ENCODE assay signal across 9 cellular contexts in the genomic region with DNA sequence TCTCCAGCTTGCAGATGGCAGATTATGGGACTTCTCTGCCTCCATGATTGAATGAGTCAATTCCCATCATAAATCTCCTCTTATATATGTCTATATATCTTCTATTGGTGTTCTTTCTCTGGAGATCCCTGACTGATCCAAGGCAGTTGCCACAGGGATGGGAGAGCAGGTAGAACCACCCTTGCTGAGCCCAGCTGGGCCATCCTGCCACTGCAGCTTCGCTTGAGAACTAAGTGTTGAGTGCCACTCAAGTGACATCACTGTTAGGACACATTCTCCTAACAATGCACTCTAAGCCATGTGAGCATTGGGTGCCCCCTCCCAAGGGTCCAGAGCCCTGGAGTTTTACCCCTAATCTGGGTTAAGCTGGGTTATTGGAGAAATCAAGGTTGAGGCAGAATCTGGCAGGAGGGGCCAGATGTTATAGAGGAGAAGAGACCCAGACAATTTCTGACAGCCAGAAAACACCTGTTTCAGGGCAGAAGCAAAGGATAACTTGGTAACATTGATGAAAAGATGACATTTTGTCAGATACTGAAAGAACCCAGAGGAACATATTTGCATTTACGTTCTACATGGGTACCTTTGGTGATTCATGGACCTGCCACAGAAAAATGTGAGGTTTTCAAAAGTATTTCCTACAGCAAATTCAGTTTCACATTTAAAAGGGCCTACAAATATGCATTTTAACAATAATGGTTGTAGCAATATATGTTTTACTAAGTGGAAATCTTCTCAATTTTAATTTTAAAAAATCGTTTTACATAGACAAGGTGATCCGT. TPM values are rescaled to one million over a fixed set of nuclear protein-coding genes. Genes with fewer than 3 reads are reported as not detected.
DNase-seq lines count a peak whose midpoint lies in the region; ATAC-seq lines count a peak whose summit lies in the region.
"Had no signal": no experiment of that assay in that cellular context is flagged by ENCODE, and none has a peak within 500 bp of the region (broad histone marks: within the 10 kb centered on the region; RNA-seq: fewer than 3 reads in every experiment).

No MANE protein-coding gene starts in this region.

- DNase-seq in renal cortical epithelial cell (ENCODE audit: low read depth) (peak; percentile 30), Ammon's horn (ENCODE audit: low spot score) (no peak), HT-29 (ENCODE audit: low spot score) (no peak), DMS 273 treated with DMSO at 0.1 percent for 48 hours (lab: John Stamatoyannopoulos, UW) (no peak)
- DNase-seq: sigmoid colon; stimulated activated naive CD4-positive, alpha-beta T cell treated with Interleukin-2 at 50 U/mL for 16 hours had no signal

- peak; percentile 79 for ATAC-seq in GM18909 (IDR thresholded peaks at IDR 0.05; ENCODE audit: poor library complexity, unreplicated experiment)
- ATAC-seq in GM21717 (IDR thresholded peaks at IDR 0.05; ENCODE audit: unreplicated experiment), result peak; percentile 54
- ATAC-seq in HG03378 (IDR thresholded peaks at IDR 0.05; ENCODE audit: unreplicated experiment), result peak; percentile 72

RNA-seq across cellular contexts. Expression of gene MAX, which starts 57.2 kb away (rescaled TPM):
- total RNA-seq in renal cortical epithelial cell, result 32.0 and 50.4 TPM in 2 replicates
- 31.2 and 32.7 TPM in 2 replicates for total RNA-seq in HT-29 (2014; rRNA removed; shearing (Covaris generic))
